18 cellular contexts compared by ENCODE assay signal in the genomic region with DNA sequence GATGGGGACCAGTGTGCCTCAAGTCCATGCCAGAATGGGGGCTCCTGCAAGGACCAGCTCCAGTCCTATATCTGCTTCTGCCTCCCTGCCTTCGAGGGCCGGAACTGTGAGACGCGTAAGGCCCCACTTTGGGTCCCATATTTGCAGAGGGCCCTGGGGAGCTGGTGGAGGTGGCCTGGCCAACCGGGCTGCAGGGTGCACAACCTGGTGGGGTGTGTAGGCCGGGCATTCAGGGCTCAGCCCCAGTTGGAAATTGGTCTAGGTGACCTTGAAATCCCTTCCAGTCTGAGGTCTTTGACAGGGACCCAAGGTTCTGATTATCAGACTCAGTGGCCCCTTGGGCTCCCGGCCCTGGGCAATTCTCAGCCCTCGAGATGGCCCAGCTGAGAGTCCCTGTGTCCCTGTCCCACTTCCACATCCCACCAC. TPM values are rescaled to one million over a fixed set of nuclear protein-coding genes. Genes with fewer than 3 reads are reported as not detected.
DNase-seq lines count a peak whose midpoint lies in the region; ATAC-seq and TF ChIP-seq lines count a peak whose summit lies in the region.
"Had no signal": no experiment of that assay in that cellular context is flagged by ENCODE, and none has a peak within 500 bp of the region (broad histone marks: within the 10 kb centered on the region; RNA-seq: fewer than 3 reads in every experiment).

No MANE protein-coding gene starts in this region.

- ATAC-seq in mucosa of descending colon, result no peak
- no peak for ATAC-seq in HG02759 (IDR thresholded peaks at IDR 0.05; ENCODE audit: unreplicated experiment)
- ATAC-seq in GM19463 (IDR thresholded peaks at IDR 0.05; ENCODE audit: unreplicated experiment), result no peak
- ATAC-seq: A549 had no signal

- DNase-seq in activated gamma-delta T cell treated with Interleukin-2 at 50 U/mL for 16 hours (peak; percentile 1), activated gamma-delta T cell (lab: John Stamatoyannopoulos, UW) (no peak), endodermal cell (peak; percentile 18), mucosa of descending colon (peak in 2 of 3 donors; percentile 3 to 23), transverse colon (peak; percentile 0), NCI-H1436 treated with DMSO at 0.1 percent for 48 hours (lab: John Stamatoyannopoulos, UW) (no peak)
- DNase-seq: DMS153, H9, MV-4-11, NCI-H1436, NCI-H2081 treated with DMSO at 0.1 percent for 48 hours, NCI-H2227 treated with DMSO at 0.1 percent for 48 hours, NCI-H526 treated with DMSO at 0.1 percent for 48 hours, OCI-M1 had no signal

- peaks cover 12% of the 10 kb centered on the region for H3K36me3 Mint-ChIP-seq in endodermal cell (ENCODE audit: low read depth)

- WGBS in endodermal cell (ENCODE audit: insufficient coverage in 1 of 2, insufficient read length in 1 of 2), 2 experiments, result 92% methylated on average over 8 of the region's 8 CpGs; no CpG with 5 or more reads in 1 of the 2 experiments
- WGBS in transverse colon (ENCODE audit: low coverage in 1 of 2), 2 donors, result 67 to 83% methylated on average over 2 to 8 of the region's 8 CpGs

- H3K9me3 Mint-ChIP-seq in endodermal cell, result peaks cover 8% of the 10 kb centered on the region

- H3K4me1 ChIP-seq in endodermal cell (ENCODE audit: control insufficient read depth, insufficient read depth, low read length), result no peaks in the 10 kb centered on the region
- H3K4me1 ChIP-seq in mucosa of descending colon (ENCODE audit: low read depth), result peaks cover 6% of the 10 kb centered on the region
- peaks cover 0 to 16% (median 13%) of the 10 kb centered on the region in 4 donors for H3K4me1 ChIP-seq in transverse colon
- H3K4me1 ChIP-seq: A549 had no signal

- peaks cover 45% of the 10 kb centered on the region for H3K27me3 ChIP-seq in endodermal cell (ENCODE audit: control insufficient read depth, insufficient read depth, low read length, poor library complexity, severe bottlenecking)
- peaks cover 22% of the 10 kb centered on the region for H3K27me3 ChIP-seq in transverse colon

- H3K4me3 Mint-ChIP-seq in endodermal cell, result no peak overlapping the region
- H3K4me3 Mint-ChIP-seq: H9 had no signal

- H3K9ac ChIP-seq in endodermal cell (ENCODE audit: extremely low read depth, low read length, poor library complexity, severe bottlenecking), result no peak overlapping the region

- H3K27me3 Mint-ChIP-seq in endodermal cell (ENCODE audit: insufficient read depth), result peaks cover 31% of the 10 kb centered on the region

- intact Hi-C loops in mucosa of descending colon (cut with DNase I, micrococcal nuclease), result no loop called here
- intact Hi-C loops in transverse colon (cut with DNase I; ENCODE audit: low total_unique reads), result no loop called here

- in situ Hi-C loops in transverse colon (cut with MboI; ENCODE audit: low pct_ligation_motif_present in 1 of 4, low pct_unique_long_range_greater_than_20kb in 1 of 4, low sequenced_read_pairs in 3 of 4), result no loop called here

- TF ChIP-seq POLR2A in transverse colon (IDR thresholded peaks at IDR 0.05), result no peak

- H3K36me3 ChIP-seq in endodermal cell (ENCODE audit: control insufficient read depth, insufficient read depth, low read length) (no peaks in the 10 kb centered on the region), mucosa of descending colon (ENCODE audit: low read depth) (no peaks in the 10 kb centered on the region), transverse colon (no peaks in the 10 kb centered on the region)

- H3K4me1 Mint-ChIP-seq in endodermal cell, result peaks cover 2% of the 10 kb centered on the region

- H3K27ac Mint-ChIP-seq in endodermal cell, result no peak overlapping the region
- H3K27ac Mint-ChIP-seq: H9 had no signal

- H3K27ac ChIP-seq in endodermal cell (ENCODE audit: low read depth, low read length) (no peak overlapping the region), transverse colon (no peak overlapping the region)
- H3K27ac ChIP-seq: A549, C4-2B had no signal

- TF ChIP-seq CTCF in endodermal cell (conservative IDR thresholded peaks at IDR 0.05) (no peak), mucosa of descending colon (IDR thresholded peaks at IDR 0.05) (no peak), transverse colon (IDR thresholded peaks at IDR 0.05) (no peak)

- no peaks in the 10 kb centered on the region for H3K9me3 ChIP-seq in endodermal cell (ENCODE audit: control insufficient read depth, low read length)
- H3K9me3 ChIP-seq in mucosa of descending colon, result no peaks in the 10 kb centered on the region
- no peaks in the 10 kb centered on the region for H3K9me3 ChIP-seq in transverse colon
- H3K9me3 ChIP-seq: A549 had no signal

- H3K4me3 ChIP-seq in endodermal cell (ENCODE audit: low read length) (no peak overlapping the region), mucosa of descending colon (no peak overlapping the region), transverse colon (no peak overlapping the region)
- H3K4me3 ChIP-seq: A549 had no signal

- no peak for TF ChIP-seq EP300 in transverse colon (IDR thresholded peaks at IDR 0.05; ENCODE audit: low read depth)

RNA-seq across cellular contexts. Expression of a gene that starts 8.3 kb away (rescaled TPM):
- total RNA-seq in endodermal cell, result 1 to 10 TPM; 4.7 to 6.4 TPM
- 2.3 TPM for polyA plus RNA-seq in endodermal cell (2013, experiment 1 of 2)
- 1.2 TPM for polyA plus RNA-seq in endodermal cell (2013, experiment 2 of 2)
- under 1 TPM in 1 of 3 donors, not detected in 2; 0.19 TPM for total RNA-seq in mucosa of descending colon
- total RNA-seq in transverse colon, result not detected

RNA-seq across cellular contexts. Expression of a gene that starts 8.7 kb away (rescaled TPM):
- total RNA-seq in endodermal cell, result 10 to 100 TPM; 18.7 to 32.4 TPM
- 15.5 TPM for polyA plus RNA-seq in endodermal cell (2013, experiment 1 of 2)
- polyA plus RNA-seq in endodermal cell (2013, experiment 2 of 2), result 18.2 TPM
- total RNA-seq in mucosa of descending colon, result 1 to 10 TPM; 1.3 to 3.5 (median 2.0) TPM
- total RNA-seq in transverse colon, result 1 to 10 TPM in 3 of 4 donors, under 1 TPM in 1; 0.60 to 4.6 (median 3.4) TPM

RNA-seq across cellular contexts. Expression of a gene that starts 44.6 kb away (rescaled TPM):
- total RNA-seq in endodermal cell (under 1 TPM; 0.40 to 0.84 TPM), mucosa of descending colon (not detected), transverse colon (not detected)
- 0.53 TPM for polyA plus RNA-seq in endodermal cell (2013, experiment 1 of 2)
- polyA plus RNA-seq in endodermal cell (2013, experiment 2 of 2), result not detected
- total RNA-seq: H9 had no signal
- polyA plus RNA-seq: A549 had no signal

Comparison
In these comparisons a context has a peak if more than half of its experiments do, and no peak if none do; other contexts are left out.
1. DNase-seq: peak in activated gamma-delta T cell treated with Interleukin-2 at 50 U/mL for 16 hours (single experiment), endodermal cell (single experiment), mucosa of descending colon (2 of 3) and transverse colon (single experiment); none in activated gamma-delta T cell (single experiment) and NCI-H1436 treated with DMSO at 0.1 percent for 48 hours (single experiment).
2. RNA of a gene that starts 8.3 kb away (total RNA-seq): 4.7 to 6.4 TPM in endodermal cell; 0.19 TPM in mucosa of descending colon and not detected in transverse colon; every median in the first group is over 4 times any median in the second.